ENCODE assay signal across 1 cellular context in the genomic region with DNA sequence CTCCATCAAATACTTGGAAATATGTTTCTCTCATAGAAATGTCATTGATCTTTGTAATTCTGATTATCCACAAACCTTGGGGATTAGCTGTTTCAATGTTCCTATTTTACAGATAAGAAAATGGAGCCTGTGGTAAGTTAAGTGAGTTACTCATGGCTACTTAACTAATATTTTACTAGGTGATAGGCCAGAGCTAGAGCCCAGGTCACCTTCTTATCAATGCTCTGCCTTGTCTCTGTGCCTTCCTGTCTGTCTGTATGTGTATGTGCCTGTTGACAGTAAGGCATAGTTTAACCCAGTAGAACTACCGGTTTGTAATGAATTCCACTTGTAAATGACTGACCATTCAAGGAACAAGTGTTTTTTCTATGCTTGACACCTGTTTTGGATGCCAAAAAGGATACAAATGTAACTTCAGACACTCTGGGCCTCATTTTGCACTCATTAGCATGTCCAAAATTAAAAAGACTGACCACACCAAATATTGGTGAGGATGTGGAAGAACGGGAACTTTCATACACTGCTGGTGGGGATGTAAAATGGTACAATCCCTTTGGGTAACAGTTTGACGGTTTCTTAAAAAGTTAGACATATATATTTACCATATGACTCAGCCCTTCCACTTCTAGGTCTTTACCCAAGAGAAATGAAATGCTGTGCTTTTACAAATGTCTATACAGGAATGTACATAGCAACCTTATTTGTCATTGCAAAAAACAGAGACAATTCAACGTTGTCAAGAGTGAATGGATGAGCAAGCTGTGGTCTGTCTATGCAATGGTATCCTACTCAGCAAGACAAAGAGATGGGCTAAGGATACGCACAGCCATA.
TF ChIP-seq lines count a peak whose summit lies in the region.

No MANE protein-coding gene starts in this region.

TF ChIP-seq in GM12878, 131 proteins besides CTCF, POLR2A, EP300 and RAD21 (continues in another document):
- TF ChIP-seq JUNB (IDR thresholded peaks at IDR 0.05) (peak; percentile 79), FOXM1 (IDR thresholded peaks at IDR 0.05; ENCODE audit: low read depth, low read length) (peak; percentile 66; the same call in 1 of the 2 replicates), ZNF687 (IDR thresholded peaks at IDR 0.05) (peak; percentile 40; the same call in 1 of the 2 replicates), SPI1 (IDR thresholded peaks at IDR 0.05; ENCODE audit: borderline replicate concordance, insufficient read depth, low read depth, low read length) (peak; percentile 2; the same call in 1 of the 2 replicates), RUNX3 (IDR thresholded peaks at IDR 0.05; ENCODE audit: low read length) (peak; percentile 84), MEF2A (IDR thresholded peaks at IDR 0.05; ENCODE audit: insufficient read depth, low read depth, low read length) (0 out of 2 replicates have a peak, but pooled peaks have one; percentile 48), EED (IDR thresholded peaks at IDR 0.05; ENCODE audit: low read depth) (peak; percentile 40; the same call in 1 of the 2 replicates), SMARCA5 (IDR thresholded peaks at IDR 0.05) (no peak), RCOR1 (conservative IDR thresholded peaks at IDR 0.05; ENCODE audit: low read depth, low read length) (no peak), GATAD2B (conservative IDR thresholded peaks at IDR 0.05; ENCODE audit: low read depth) (no peak), CHD2 (IDR thresholded peaks at IDR 0.05; ENCODE audit: borderline replicate concordance, low read depth, low read length) (peak; percentile 27; the same call in 1 of the 2 replicates), HDAC6 (IDR thresholded peaks at IDR 0.05; ENCODE audit: unreplicated experiment) (no peak), ATF7 (IDR thresholded peaks at IDR 0.05; ENCODE audit: low read depth) (peak; percentile 57; the same call in 1 of the 2 replicates), BCL11A (IDR thresholded peaks at IDR 0.05; ENCODE audit: low read depth, low read length) (no peak), CBFB (IDR thresholded peaks at IDR 0.05; ENCODE audit: low read depth) (peak; percentile 34; the same call in 1 of the 2 replicates), STAT3 (IDR thresholded peaks at IDR 0.05; ENCODE audit: low read depth, low read length) (peak; percentile 63; the same call in 1 of the 2 replicates), SKIL (IDR thresholded peaks at IDR 0.05; ENCODE audit: low read depth, poor library complexity, severe bottlenecking) (peak; percentile 77), BHLHE40 (IDR thresholded peaks at IDR 0.05; ENCODE audit: borderline replicate concordance in 1 of 2, low read depth in 2 of 2, low read length in 1 of 2) (peak in 1 of 2 experiments; percentile 11; a peak in 1 of 4 replicates), MEF2B (IDR thresholded peaks at IDR 0.05; ENCODE audit: partially characterized antibody, poor library complexity, severe bottlenecking) (peak; percentile 52), NR2F1 (conservative IDR thresholded peaks at IDR 0.05) (0 out of 2 replicates have a peak, but pooled peaks have one; percentile 36), JUND (IDR thresholded peaks at IDR 0.05; ENCODE audit: low read depth, low read length) (peak; percentile 22; the same call in 1 of the 2 replicates), BACH1 (IDR thresholded peaks at IDR 0.05; ENCODE audit: borderline replicate concordance) (peak; percentile 39; the same call in 1 of the 2 replicates), NFIC (IDR thresholded peaks at IDR 0.05; ENCODE audit: low read depth, low read length) (peak; percentile 84; the same call in 1 of the 2 replicates), PML (IDR thresholded peaks at IDR 0.05; ENCODE audit: low read length) (peak; percentile 36; the same call in 1 of the 2 replicates)
- TF ChIP-seq, protein P1, sequence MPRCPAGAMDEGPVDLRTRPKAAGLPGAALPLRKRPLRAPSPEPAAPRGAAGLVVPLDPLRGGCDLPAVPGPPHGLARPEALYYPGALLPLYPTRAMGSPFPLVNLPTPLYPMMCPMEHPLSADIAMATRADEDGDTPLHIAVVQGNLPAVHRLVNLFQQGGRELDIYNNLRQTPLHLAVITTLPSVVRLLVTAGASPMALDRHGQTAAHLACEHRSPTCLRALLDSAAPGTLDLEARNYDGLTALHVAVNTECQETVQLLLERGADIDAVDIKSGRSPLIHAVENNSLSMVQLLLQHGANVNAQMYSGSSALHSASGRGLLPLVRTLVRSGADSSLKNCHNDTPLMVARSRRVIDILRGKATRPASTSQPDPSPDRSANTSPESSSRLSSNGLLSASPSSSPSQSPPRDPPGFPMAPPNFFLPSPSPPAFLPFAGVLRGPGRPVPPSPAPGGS (IDR thresholded peaks at IDR 0.05; ENCODE audit: borderline replicate concordance, insufficient read depth, low read depth, low read length, poor library complexity, severe bottlenecking): peak; percentile 45
- TF ChIP-seq, protein P2, sequence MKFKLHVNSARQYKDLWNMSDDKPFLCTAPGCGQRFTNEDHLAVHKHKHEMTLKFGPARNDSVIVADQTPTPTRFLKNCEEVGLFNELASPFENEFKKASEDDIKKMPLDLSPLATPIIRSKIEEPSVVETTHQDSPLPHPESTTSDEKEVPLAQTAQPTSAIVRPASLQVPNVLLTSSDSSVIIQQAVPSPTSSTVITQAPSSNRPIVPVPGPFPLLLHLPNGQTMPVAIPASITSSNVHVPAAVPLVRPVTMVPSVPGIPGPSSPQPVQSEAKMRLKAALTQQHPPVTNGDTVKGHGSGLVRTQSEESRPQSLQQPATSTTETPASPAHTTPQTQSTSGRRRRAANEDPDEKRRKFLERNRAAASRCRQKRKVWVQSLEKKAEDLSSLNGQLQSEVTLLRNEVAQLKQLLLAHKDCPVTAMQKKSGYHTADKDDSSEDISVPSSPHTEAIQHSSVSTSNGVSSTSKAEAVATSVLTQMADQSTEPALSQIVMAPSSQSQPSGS (IDR thresholded peaks at IDR 0.05; ENCODE audit: low read length): peak; percentile 62
- TF ChIP-seq, protein P3, sequence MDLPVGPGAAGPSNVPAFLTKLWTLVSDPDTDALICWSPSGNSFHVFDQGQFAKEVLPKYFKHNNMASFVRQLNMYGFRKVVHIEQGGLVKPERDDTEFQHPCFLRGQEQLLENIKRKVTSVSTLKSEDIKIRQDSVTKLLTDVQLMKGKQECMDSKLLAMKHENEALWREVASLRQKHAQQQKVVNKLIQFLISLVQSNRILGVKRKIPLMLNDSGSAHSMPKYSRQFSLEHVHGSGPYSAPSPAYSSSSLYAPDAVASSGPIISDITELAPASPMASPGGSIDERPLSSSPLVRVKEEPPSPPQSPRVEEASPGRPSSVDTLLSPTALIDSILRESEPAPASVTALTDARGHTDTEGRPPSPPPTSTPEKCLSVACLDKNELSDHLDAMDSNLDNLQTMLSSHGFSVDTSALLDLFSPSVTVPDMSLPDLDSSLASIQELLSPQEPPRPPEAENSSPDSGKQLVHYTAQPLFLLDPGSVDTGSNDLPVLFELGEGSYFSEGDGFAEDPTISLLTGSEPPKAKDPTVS (IDR thresholded peaks at IDR 0.05; ENCODE audit: low read depth, low read length): no peak
- TF ChIP-seq, protein P4, sequence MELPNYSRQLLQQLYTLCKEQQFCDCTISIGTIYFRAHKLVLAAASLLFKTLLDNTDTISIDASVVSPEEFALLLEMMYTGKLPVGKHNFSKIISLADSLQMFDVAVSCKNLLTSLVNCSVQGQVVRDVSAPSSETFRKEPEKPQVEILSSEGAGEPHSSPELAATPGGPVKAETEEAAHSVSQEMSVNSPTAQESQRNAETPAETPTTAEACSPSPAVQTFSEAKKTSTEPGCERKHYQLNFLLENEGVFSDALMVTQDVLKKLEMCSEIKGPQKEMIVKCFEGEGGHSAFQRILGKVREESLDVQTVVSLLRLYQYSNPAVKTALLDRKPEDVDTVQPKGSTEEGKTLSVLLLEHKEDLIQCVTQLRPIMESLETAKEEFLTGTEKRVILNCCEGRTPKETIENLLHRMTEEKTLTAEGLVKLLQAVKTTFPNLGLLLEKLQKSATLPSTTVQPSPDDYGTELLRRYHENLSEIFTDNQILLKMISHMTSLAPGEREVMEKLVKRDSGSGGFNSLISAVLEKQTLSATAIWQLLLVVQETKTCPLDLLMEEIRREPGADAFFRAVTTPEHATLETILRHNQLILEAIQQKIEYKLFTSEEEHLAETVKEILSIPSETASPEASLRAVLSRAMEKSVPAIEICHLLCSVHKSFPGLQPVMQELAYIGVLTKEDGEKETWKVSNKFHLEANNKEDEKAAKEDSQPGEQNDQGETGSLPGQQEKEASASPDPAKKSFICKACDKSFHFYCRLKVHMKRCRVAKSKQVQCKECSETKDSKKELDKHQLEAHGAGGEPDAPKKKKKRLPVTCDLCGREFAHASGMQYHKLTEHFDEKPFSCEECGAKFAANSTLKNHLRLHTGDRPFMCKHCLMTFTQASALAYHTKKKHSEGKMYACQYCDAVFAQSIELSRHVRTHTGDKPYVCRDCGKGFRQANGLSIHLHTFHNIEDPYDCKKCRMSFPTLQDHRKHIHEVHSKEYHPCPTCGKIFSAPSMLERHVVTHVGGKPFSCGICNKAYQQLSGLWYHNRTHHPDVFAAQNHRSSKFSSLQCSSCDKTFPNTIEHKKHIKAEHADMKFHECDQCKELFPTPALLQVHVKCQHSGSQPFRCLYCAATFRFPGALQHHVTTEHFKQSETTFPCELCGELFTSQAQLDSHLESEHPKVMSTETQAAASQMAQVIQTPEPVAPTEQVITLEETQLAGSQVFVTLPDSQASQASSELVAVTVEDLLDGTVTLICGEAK (IDR thresholded peaks at IDR 0.05; ENCODE audit: borderline replicate concordance): 0 out of 2 replicates have a peak, but pooled peaks have one; percentile 11
- TF ChIP-seq, protein P5, sequence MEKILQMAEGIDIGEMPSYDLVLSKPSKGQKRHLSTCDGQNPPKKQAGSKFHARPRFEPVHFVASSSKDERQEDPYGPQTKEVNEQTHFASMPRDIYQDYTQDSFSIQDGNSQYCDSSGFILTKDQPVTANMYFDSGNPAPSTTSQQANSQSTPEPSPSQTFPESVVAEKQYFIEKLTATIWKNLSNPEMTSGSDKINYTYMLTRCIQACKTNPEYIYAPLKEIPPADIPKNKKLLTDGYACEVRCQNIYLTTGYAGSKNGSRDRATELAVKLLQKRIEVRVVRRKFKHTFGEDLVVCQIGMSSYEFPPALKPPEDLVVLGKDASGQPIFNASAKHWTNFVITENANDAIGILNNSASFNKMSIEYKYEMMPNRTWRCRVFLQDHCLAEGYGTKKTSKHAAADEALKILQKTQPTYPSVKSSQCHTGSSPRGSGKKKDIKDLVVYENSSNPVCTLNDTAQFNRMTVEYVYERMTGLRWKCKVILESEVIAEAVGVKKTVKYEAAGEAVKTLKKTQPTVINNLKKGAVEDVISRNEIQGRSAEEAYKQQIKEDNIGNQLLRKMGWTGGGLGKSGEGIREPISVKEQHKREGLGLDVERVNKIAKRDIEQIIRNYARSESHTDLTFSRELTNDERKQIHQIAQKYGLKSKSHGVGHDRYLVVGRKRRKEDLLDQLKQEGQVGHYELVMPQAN (conservative IDR thresholded peaks at IDR 0.05): no peak
- TF ChIP-seq, protein P6, sequence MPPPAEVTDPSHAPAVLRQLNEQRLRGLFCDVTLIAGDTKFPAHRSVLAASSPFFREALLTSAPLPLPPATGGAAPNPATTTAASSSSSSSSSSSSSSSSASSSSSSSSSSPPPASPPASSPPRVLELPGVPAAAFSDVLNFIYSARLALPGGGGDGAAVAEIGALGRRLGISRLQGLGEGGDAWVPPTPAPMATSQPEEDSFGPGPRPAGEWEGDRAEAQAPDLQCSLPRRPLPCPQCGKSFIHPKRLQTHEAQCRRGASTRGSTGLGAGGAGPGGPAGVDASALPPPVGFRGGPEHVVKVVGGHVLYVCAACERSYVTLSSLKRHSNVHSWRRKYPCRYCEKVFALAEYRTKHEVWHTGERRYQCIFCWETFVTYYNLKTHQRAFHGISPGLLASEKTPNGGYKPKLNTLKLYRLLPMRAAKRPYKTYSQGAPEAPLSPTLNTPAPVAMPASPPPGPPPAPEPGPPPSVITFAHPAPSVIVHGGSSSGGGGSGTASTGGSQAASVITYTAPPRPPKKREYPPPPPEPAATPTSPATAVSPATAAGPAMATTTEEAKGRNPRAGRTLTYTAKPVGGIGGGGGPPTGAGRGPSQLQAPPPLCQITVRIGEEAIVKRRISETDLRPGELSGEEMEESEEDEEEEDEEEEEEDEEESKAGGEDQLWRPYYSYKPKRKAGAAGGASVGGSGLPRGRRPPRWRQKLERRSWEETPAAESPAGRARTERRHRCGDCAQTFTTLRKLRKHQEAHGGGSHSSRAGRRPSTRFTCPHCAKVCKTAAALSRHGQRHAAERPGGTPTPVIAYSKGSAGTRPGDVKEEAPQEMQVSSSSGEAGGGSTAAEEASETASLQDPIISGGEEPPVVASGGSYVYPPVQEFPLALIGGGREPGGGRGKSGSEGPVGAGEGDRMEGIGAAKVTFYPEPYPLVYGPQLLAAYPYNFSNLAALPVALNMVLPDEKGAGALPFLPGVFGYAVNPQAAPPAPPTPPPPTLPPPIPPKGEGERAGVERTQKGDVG (CRISPR knock-in tag; IDR thresholded peaks at IDR 0.05): no peak
